1 cellular context compared by ENCODE assay signal in the genomic region with DNA sequence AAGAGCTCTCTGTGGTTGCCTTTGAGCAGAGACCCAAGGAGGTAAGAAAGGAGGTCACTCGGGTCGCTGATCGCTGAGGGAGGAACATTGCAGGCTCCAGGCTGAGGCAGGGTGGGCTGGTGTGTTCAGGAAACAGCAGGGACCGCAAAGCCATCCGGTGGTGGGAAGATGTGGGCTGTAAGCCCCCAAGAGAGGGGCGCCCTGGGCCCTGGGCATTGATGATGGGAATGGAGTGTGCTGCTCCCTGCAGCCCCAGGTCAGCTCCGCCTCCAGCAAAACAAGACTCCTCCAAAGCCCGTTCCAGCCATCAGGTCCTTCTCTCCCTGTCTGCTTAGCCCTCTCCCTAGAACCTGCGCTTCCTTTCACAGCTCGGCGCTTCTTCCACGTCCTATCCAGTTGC.
TF ChIP-seq lines count a peak whose summit lies in the region.

No MANE protein-coding gene starts in this region.

TF ChIP-seq in H1, 55 proteins besides CTCF, POLR2A, EP300 and RAD21 (continued from another document):
- TF ChIP-seq CBX5 (IDR thresholded peaks at IDR 0.05; ENCODE audit: low read depth, low read length), result no peak
